ENCODE assay signal across 17 cellular contexts in genomic region chr1:36172017-36172747, GRCh38. TPM values are rescaled to one million over a fixed set of nuclear protein-coding genes. Genes with fewer than 3 reads are reported as not detected.
DNase-seq lines count a peak whose midpoint lies in the region; ATAC-seq and TF ChIP-seq lines count a peak whose summit lies in the region.
"Had no signal": no experiment of that assay in that cellular context is flagged by ENCODE, and none has a peak within 500 bp of the region (broad histone marks: within the 10 kb centered on the region; RNA-seq: fewer than 3 reads in every experiment).

No MANE protein-coding gene starts in this region.

- intact Hi-C loops in activated CD4-positive, alpha-beta T cell treated with anti-CD3 and anti-CD28 coated beads, Interleukin-2, amount 10 ng/mL, durations not matched to agents 24 days and 14 days (cut with micrococcal nuclease) = no loop called here
- intact Hi-C loops in PC-9 (cut with micrococcal nuclease; ENCODE audit: unreplicated experiment) = no loop called here

- peak overlapping the region; percentile 53 for H3K9ac ChIP-seq in skeletal muscle satellite cell (ENCODE audit: low read depth, low read length)

- peaks cover 9% of the 10 kb centered on the region; the same call in 1 of the 2 replicates for H4K20me1 ChIP-seq in PC-9 (ENCODE audit: insufficient read depth)

- peaks cover 24% of the 10 kb centered on the region for H3K36me3 ChIP-seq in PC-9 (ENCODE audit: low read depth)
- peaks cover 85% of the 10 kb centered on the region for H3K36me3 ChIP-seq in skeletal muscle satellite cell (ENCODE audit: insufficient read depth, low read length)

- H3K27ac ChIP-seq in PC-9 (peak overlapping the region; percentile 42), epithelial cell of prostate (peak overlapping the region; percentile 98)
- H3K27ac ChIP-seq: body of pancreas, left lung, SK-N-MC had no signal

- H3K9me3 Mint-ChIP-seq in activated CD4-positive, alpha-beta T cell treated with anti-CD3 and anti-CD28 coated beads, Interleukin-2, amount 10 ng/mL, durations not matched to agents 24 days and 14 days = no peaks in the 10 kb centered on the region
- H3K9me3 Mint-ChIP-seq: CD4-positive, CD25-positive, alpha-beta regulatory T cell had no signal

- peak overlapping the region; percentile 17 for H3K27ac Mint-ChIP-seq in activated CD4-positive, alpha-beta T cell treated with anti-CD3 and anti-CD28 coated beads, Interleukin-2, amount 10 ng/mL, durations not matched to agents 24 days and 14 days

- CTCF ChIA-PET in PC-9 (lab: Charles Lee) = no interaction called here

- H3K79me2 ChIP-seq in PC-9 (ENCODE audit: low read depth) = peaks cover 21% of the 10 kb centered on the region

- peaks cover 10% of the 10 kb centered on the region; the same call in 1 of the 2 replicates for H3F3A ChIP-seq in PC-9 (ENCODE audit: insufficient read depth, low read depth)

- TF ChIP-seq CTCF in PC-9 (conservative IDR thresholded peaks at IDR 0.05) = no peak

- no peaks in the 10 kb centered on the region for H3K9me2 ChIP-seq in PC-9 (ENCODE audit: insufficient read depth)

- peaks cover 8% of the 10 kb centered on the region for H3K4me1 Mint-ChIP-seq in activated CD4-positive, alpha-beta T cell treated with anti-CD3 and anti-CD28 coated beads, Interleukin-2, amount 10 ng/mL, durations not matched to agents 24 days and 14 days

- peaks cover 45% of the 10 kb centered on the region for H3K36me3 Mint-ChIP-seq in activated CD4-positive, alpha-beta T cell treated with anti-CD3 and anti-CD28 coated beads, Interleukin-2, amount 10 ng/mL, durations not matched to agents 24 days and 14 days (ENCODE audit: low read depth)

- H3K27me3 ChIP-seq in PC-9 (ENCODE audit: insufficient read depth, low read depth) = no peaks in the 10 kb centered on the region
- no peaks in the 10 kb centered on the region for H3K27me3 ChIP-seq in skeletal muscle satellite cell (ENCODE audit: control insufficient read depth, insufficient read depth, low read length)
- H3K27me3 ChIP-seq: body of pancreas, left lung had no signal

- H3K4me2 ChIP-seq in PC-9 = no peak overlapping the region
- H3K4me2 ChIP-seq in skeletal muscle satellite cell (ENCODE audit: low read length) = peak overlapping the region; percentile 39

- POLR2A ChIA-PET in PC-9 (lab: Charles Lee; ENCODE audit: unreplicated experiment) = interaction anchor here (0.6 kb wide), 1 partner anchor 14 kb away, joined by 3 read pairs; no protein-coding TSS in a partner anchor

- no peak overlapping the region for H3K4me3 Mint-ChIP-seq in activated CD4-positive, alpha-beta T cell treated with anti-CD3 and anti-CD28 coated beads, Interleukin-2, amount 10 ng/mL, durations not matched to agents 24 days and 14 days
- H3K4me3 Mint-ChIP-seq: CD4-positive, CD25-positive, alpha-beta regulatory T cell had no signal

- no TSS peak for BruUV-seq in PC-9 (replicated peaks; lab: Mats Ljungman, UMichigan)

- no peak for DNase-seq in activated CD4-positive, alpha-beta T cell treated with anti-CD3 and anti-CD28 coated beads, Interleukin-2, amount 10 ng/mL, durations not matched to agents 24 days and 14 days
- DNase-seq in activated CD4-positive, alpha-beta T cell treated with anti-CD3 and anti-CD28 coated beads for 1 hour = no peak
- no peak for DNase-seq in PC-9
- no peak for DNase-seq in epithelial cell of prostate (ENCODE audit: low read depth, low spot score)
- DNase-seq in stimulated activated CD4-positive, alpha-beta T cell treated with anti-CD3 and anti-CD28 coated beads, Interleukin-4, amount 100 ng/mL, for 24 hours = no peak
- DNase-seq in HCEC 1CT = no peak
- DNase-seq: activated CD8-positive, alpha-beta memory T cell treated with anti-CD3 and anti-CD28 coated beads for 24 hours; body of pancreas; CD4-positive, CD25-positive, alpha-beta regulatory T cell; left lung; MM.1S; NCI-H187 treated with DMSO at 0.1 percent for 48 hours; NCI-H446 treated with DMSO at 0.1 percent for 48 hours had no signal

- H3K9me3 ChIP-seq in PC-9 (ENCODE audit: insufficient read depth, low read depth) (no peaks in the 10 kb centered on the region), skeletal muscle satellite cell (replicated peaks; ENCODE audit: low read length) (no peaks in the 10 kb centered on the region)
- H3K9me3 ChIP-seq: body of pancreas, left lung, thoracic aorta had no signal

- no peak for ATAC-seq in HG03139 (IDR thresholded peaks at IDR 0.05; ENCODE audit: unreplicated experiment)
- ATAC-seq: body of pancreas, left lung had no signal

- H3K27me3 Mint-ChIP-seq in activated CD4-positive, alpha-beta T cell treated with anti-CD3 and anti-CD28 coated beads, Interleukin-2, amount 10 ng/mL, durations not matched to agents 24 days and 14 days = no peaks in the 10 kb centered on the region
- H3K27me3 Mint-ChIP-seq: CD4-positive, CD25-positive, alpha-beta regulatory T cell had no signal

- H3K4me1 ChIP-seq in PC-9 (replicated peaks; ENCODE audit: insufficient read depth) (peaks cover 11% of the 10 kb centered on the region), skeletal muscle satellite cell (ENCODE audit: control insufficient read depth, insufficient read depth, low read length) (peaks cover 26% of the 10 kb centered on the region)

- H2AFZ ChIP-seq in PC-9 = no peak overlapping the region

- H3K4me3 ChIP-seq in PC-9 (no peak overlapping the region), skeletal muscle satellite cell (ENCODE audit: low read length) (no peak overlapping the region)
- H3K4me3 ChIP-seq: body of pancreas, left lung, SK-N-MC, thoracic aorta had no signal

RNA-seq across cellular contexts. Expression of gene MAP7D1, which starts 16.2 kb away (rescaled TPM):
- total RNA-seq in activated CD4-positive, alpha-beta T cell treated with anti-CD3 and anti-CD28 coated beads, Interleukin-2, amount 10 ng/mL, durations not matched to agents 24 days and 14 days = 170 and 177 TPM in 2 replicates
- 150 and 173 TPM in 2 replicates for total RNA-seq in PC-9 (2021)
- total RNA-seq in skeletal muscle satellite cell (2012; rRNA removed) = 94.8 and 187 TPM in 2 replicates

RNA-seq across cellular contexts. Expression of gene TRAPPC3, which starts 22.9 kb away (rescaled TPM):
- total RNA-seq in activated CD4-positive, alpha-beta T cell treated with anti-CD3 and anti-CD28 coated beads, Interleukin-2, amount 10 ng/mL, durations not matched to agents 24 days and 14 days = 71.2 and 72.4 TPM in 2 replicates
- total RNA-seq in PC-9 (2021) = 112 and 116 TPM in 2 replicates
- total RNA-seq in skeletal muscle satellite cell (2012; rRNA removed) = 78.2 and 95.8 TPM in 2 replicates

RNA-seq across cellular contexts. Expression of gene COL8A2, which starts 47.2 kb away (rescaled TPM):
- total RNA-seq in activated CD4-positive, alpha-beta T cell treated with anti-CD3 and anti-CD28 coated beads, Interleukin-2, amount 10 ng/mL, durations not matched to agents 24 days and 14 days = 0.12 TPM in 2 replicates
- total RNA-seq in PC-9 (2021) = 0.20 and 0.28 TPM in 2 replicates
- total RNA-seq in skeletal muscle satellite cell (2012; rRNA removed) = 1.0 and 1.3 TPM in 2 replicates
- total RNA-seq: CD4-positive, CD25-positive, alpha-beta regulatory T cell had no signal

RNA-seq across cellular contexts. Expression of gene THRAP3, which starts 52.1 kb away (rescaled TPM):
- 157 and 161 TPM in 2 replicates for total RNA-seq in activated CD4-positive, alpha-beta T cell treated with anti-CD3 and anti-CD28 coated beads, Interleukin-2, amount 10 ng/mL, durations not matched to agents 24 days and 14 days
- total RNA-seq in PC-9 (2021) = 83.2 and 143 TPM in 2 replicates
- total RNA-seq in skeletal muscle satellite cell (2012; rRNA removed) = 89.2 and 104 TPM in 2 replicates
